In the genomic region with DNA sequence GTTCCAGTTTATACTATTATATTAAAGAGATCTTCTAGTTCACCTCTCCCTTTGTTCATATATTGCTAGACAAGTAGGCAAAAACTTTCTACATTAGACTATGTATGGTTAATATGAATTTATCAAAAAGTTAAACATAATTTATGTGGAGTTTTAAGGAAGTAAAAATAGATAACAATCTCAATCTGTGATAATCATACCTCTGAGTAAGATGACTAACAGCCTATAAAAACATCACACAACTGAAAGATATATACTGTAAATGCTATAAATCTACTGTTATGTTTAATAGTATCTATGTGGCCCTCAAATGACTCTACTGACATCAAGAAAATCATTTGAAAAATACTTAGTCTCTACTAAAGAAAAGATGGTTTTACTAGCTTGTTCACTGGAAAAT, we compare ENCODE assay signal across 21 cellular contexts. TPM values are rescaled to one million over a fixed set of nuclear protein-coding genes. Genes with fewer than 3 reads are reported as not detected.
A peak's percentile ranks its signal among the peaks of the same experiment; 100 is the strongest.
DNase-seq lines count a peak whose midpoint lies in the region; ATAC-seq and TF ChIP-seq lines count a peak whose summit lies in the region.
"Had no signal": no experiment of that assay in that cellular context is flagged by ENCODE, and none has a peak within 500 bp of the region (broad histone marks: within the 10 kb centered on the region; RNA-seq: fewer than 3 reads in every experiment).

No MANE protein-coding gene starts in this region.

- DNase-seq in HFFc6 (peak; percentile 4), T-helper 17 cell (no peak), memory B cell (ENCODE audit: low spot score in 2 of 2) (no peak), right cardiac atrium (no peak), NOMO-1 (lab: John Stamatoyannopoulos, UW; ENCODE audit: unreplicated experiment in 2 of 2) (no peak), nucleus accumbens (lab: John Stamatoyannopoulos, UW) (no peak)
- DNase-seq: 8988T; CD4-positive, alpha-beta T cell; DMS79; H7; Kasumi-1; MM.1S; NCI-H2029; NCI-H446; NCI-H524 treated with DMSO at 0.1 percent for 48 hours; NCI-H774; Right ventricle myocardium superior; RPMI8226 had no signal

- H3K9me3 Mint-ChIP-seq in HFFc6 (no peaks in the 10 kb centered on the region), memory B cell (no peaks in the 10 kb centered on the region)
- H3K9me3 Mint-ChIP-seq: CD4-positive, alpha-beta T cell had no signal

- H3K36me3 Mint-ChIP-seq in HFFc6 (ENCODE audit: low read depth) (peaks cover 26% of the 10 kb centered on the region), T-helper 17 cell (ENCODE audit: low read depth) (peaks cover 5% of the 10 kb centered on the region), memory B cell (peaks cover 18% of the 10 kb centered on the region)

- H3K27ac ChIP-seq in 22Rv1 (peak overlapping the region; percentile 31), right cardiac atrium (ENCODE audit: low read length) (no peak overlapping the region)
- H3K27ac ChIP-seq: BLaER1 had no signal

- H3K4me1 ChIP-seq in right cardiac atrium (ENCODE audit: control insufficient read depth, insufficient read depth, low read length), result no peaks in the 10 kb centered on the region
- H3K4me1 ChIP-seq: BLaER1 had no signal

- H3K4me1 Mint-ChIP-seq in HFFc6 (ENCODE audit: low read depth) (peaks cover 37% of the 10 kb centered on the region), T-helper 17 cell (peaks cover 10% of the 10 kb centered on the region), memory B cell (peaks cover 6% of the 10 kb centered on the region)

- H3K9me3 ChIP-seq in T-helper 17 cell (ENCODE audit: control insufficient read depth, low read length, poor library complexity, severe bottlenecking), result no peaks in the 10 kb centered on the region
- no peaks in the 10 kb centered on the region for H3K9me3 ChIP-seq in right cardiac atrium (ENCODE audit: control insufficient read depth, low read length)

- peak overlapping the region; percentile 45; the same call in 1 of the 2 replicates for H3K27ac Mint-ChIP-seq in HFFc6
- H3K27ac Mint-ChIP-seq in T-helper 17 cell, result peak overlapping the region; percentile 61
- peak overlapping the region; percentile 32 for H3K27ac Mint-ChIP-seq in memory B cell
- H3K27ac Mint-ChIP-seq: CD4-positive, alpha-beta T cell had no signal

- H3K4me3 Mint-ChIP-seq in HFFc6 (no peak overlapping the region), T-helper 17 cell (no peak overlapping the region), memory B cell (no peak overlapping the region)
- H3K4me3 Mint-ChIP-seq: CD4-positive, alpha-beta T cell had no signal

- H3K4me3 ChIP-seq in right cardiac atrium (ENCODE audit: low read length), result no peak overlapping the region
- H3K4me3 ChIP-seq: BLaER1 had no signal

- H3K27me3 Mint-ChIP-seq in HFFc6 (ENCODE audit: insufficient read depth), result no peaks in the 10 kb centered on the region
- H3K27me3 Mint-ChIP-seq in T-helper 17 cell, result no peaks in the 10 kb centered on the region
- no peaks in the 10 kb centered on the region for H3K27me3 Mint-ChIP-seq in memory B cell
- H3K27me3 Mint-ChIP-seq: CD4-positive, alpha-beta T cell had no signal

- intact Hi-C loops in right cardiac atrium (cut with DNase I), result no loop called here

- TF ChIP-seq CTCF in 22Rv1 (IDR thresholded peaks at IDR 0.05) (no peak), HFFc6 (IDR thresholded peaks at IDR 0.05) (no peak)

- ATAC-seq in T-helper 17 cell (no peak), memory B cell (ENCODE audit: low read depth) (no peak), right cardiac atrium (no peak)
- ATAC-seq: HepG2 had no signal

- H3K27me3 ChIP-seq in right cardiac atrium (ENCODE audit: control insufficient read depth, insufficient read depth), result no peaks in the 10 kb centered on the region
- H3K27me3 ChIP-seq: BLaER1 had no signal

RNA-seq across cellular contexts. Expression of gene AP1G1, which starts 37.1 kb away (rescaled TPM):
- 100 to 1,000 TPM in 5 of 6 experiments, 10 to 100 TPM in 1; 87.5 to 115 (median 106) TPM for total RNA-seq in HFFc6 (2021; fragmentation: NEBNext Ultra II Directional; extraction: Animal tissue kit (Norgen Biotek cat#: 25700))
- total RNA-seq in T-helper 17 cell, result 100 to 1,000 TPM; 150 to 160 TPM
- total RNA-seq in right cardiac atrium, result 10 to 100 TPM; 36.2 to 47.8 (median 37.8) TPM
- 11.2 TPM for polyA plus RNA-seq in right cardiac atrium

RNA-seq across cellular contexts. Expression of gene PHLPP2, which starts 47.1 kb away (rescaled TPM):
- 10 to 100 TPM; 11.5 to 14.4 (median 12.9) TPM for total RNA-seq in HFFc6 (2021; fragmentation: NEBNext Ultra II Directional; extraction: Animal tissue kit (Norgen Biotek cat#: 25700))
- total RNA-seq in T-helper 17 cell, result 10 to 100 TPM in 1 of 2 donors, 1 to 10 TPM in 1; 9.3 to 10.2 TPM
- total RNA-seq in right cardiac atrium, result 1 to 10 TPM; 6.1 to 6.8 (median 6.5) TPM
- 1.9 TPM for polyA plus RNA-seq in right cardiac atrium
